Comparison of ENCODE assay signal across 27 cellular contexts in the genomic region with DNA sequence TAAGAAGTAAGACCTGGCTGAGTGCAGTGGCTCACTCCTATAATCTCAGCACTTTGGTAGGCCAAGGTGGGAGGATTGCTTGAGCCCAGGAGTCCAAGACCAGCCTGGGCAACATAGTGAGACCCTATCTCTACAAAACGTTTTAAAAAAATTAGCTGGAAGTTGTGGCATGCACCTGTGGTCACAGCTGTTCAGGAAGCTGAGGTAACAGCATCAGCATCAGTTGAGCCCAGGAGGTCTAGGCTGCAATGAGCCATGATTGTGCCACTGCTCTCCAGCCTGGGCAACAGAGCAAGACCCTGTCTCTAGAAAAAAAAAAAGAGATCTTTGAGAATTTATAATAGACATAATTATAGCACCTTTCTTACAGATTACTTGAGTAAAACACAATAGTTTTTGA.
"Had no signal": no experiment of that assay in that cellular context is flagged by ENCODE, and none has a peak within 500 bp of the region (broad histone marks: within the 10 kb centered on the region; RNA-seq: fewer than 3 reads in every experiment).

No MANE protein-coding gene starts in this region.

- H3K9me3 Mint-ChIP-seq: nephron; neural progenitor cell; stimulated activated effector memory CD8-positive, alpha-beta T cell treated with anti-CD3 and anti-CD28 coated beads, Interleukin-12 subunit alpha, Interleukin-12 subunit beta, amount 100 ng/mL, for 72 hours; stimulated activated naive B cell treated with anti-CD40 and anti-IgM and Interleukin-4, amounts not matched to agents 10 μg/mL and 1 μg/mL and 100 μg/mL, for 72 hours; stimulated activated naive CD8-positive, alpha-beta T cell treated with anti-CD3 and anti-CD28 coated beads, Interleukin-15, Interleukin-2, amounts not matched to agents 100 ng/mL and 50 ng/mL, for 24 hours had no signal

- H3K27ac Mint-ChIP-seq: nephron; neural progenitor cell; progenitor cell of endocrine pancreas; stimulated activated effector memory CD8-positive, alpha-beta T cell treated with anti-CD3 and anti-CD28 coated beads, Interleukin-12 subunit alpha, Interleukin-12 subunit beta, amount 100 ng/mL, for 72 hours; stimulated activated naive B cell treated with anti-CD40 and anti-IgM and Interleukin-4, amounts not matched to agents 10 μg/mL and 1 μg/mL and 100 μg/mL, for 72 hours; stimulated activated naive CD8-positive, alpha-beta T cell treated with anti-CD3 and anti-CD28 coated beads, Interleukin-15, Interleukin-2, amounts not matched to agents 100 ng/mL and 50 ng/mL, for 24 hours had no signal

- H3K9ac ChIP-seq: neural progenitor cell, parathyroid adenoma had no signal

- H3K9me3 ChIP-seq: ovary, psoas muscle, right lobe of liver, sigmoid colon, stomach, thoracic aorta, thyroid gland, tibial nerve, upper lobe of left lung, vagina had no signal

- H3K4me1 Mint-ChIP-seq: nephron; neural progenitor cell; stimulated activated effector memory CD8-positive, alpha-beta T cell treated with anti-CD3 and anti-CD28 coated beads, Interleukin-12 subunit alpha, Interleukin-12 subunit beta, amount 100 ng/mL, for 72 hours; stimulated activated naive B cell treated with anti-CD40 and anti-IgM and Interleukin-4, amounts not matched to agents 10 μg/mL and 1 μg/mL and 100 μg/mL, for 72 hours had no signal

- H2AFZ ChIP-seq: neural progenitor cell, parathyroid adenoma had no signal

- H3K4me3 ChIP-seq: neural progenitor cell, ovary, psoas muscle, right lobe of liver, sigmoid colon, stomach, thoracic aorta, thyroid gland, tibial nerve, upper lobe of left lung, vagina had no signal

- H3K27me3 ChIP-seq: neural progenitor cell, ovary, right lobe of liver, sigmoid colon, stomach, thyroid gland, tibial nerve, upper lobe of left lung, vagina had no signal

- DNase-seq: occipital lobe; ovary; posterior cingulate gyrus; psoas muscle; right cardiac atrium; right lobe of liver; sigmoid colon; small intestine; stimulated activated CD4-positive, alpha-beta T cell treated with anti-CD3 and anti-CD28 coated beads, Interleukin-15, amount 100 ng/mL, for 24 hours; stimulated activated CD4-positive, alpha-beta T cell treated with anti-CD3 and anti-CD28 coated beads, Interleukin-2, amount 100 ng/mL, for 24 hours; stimulated activated CD4-positive, alpha-beta T cell treated with anti-CD3 and anti-CD28 coated beads, Interleukin-2, amount 100 ng/mL, for 48 hours; stimulated activated CD4-positive, alpha-beta T cell treated with anti-CD3 and anti-CD28 coated beads, Interleukin-4, amount 100 ng/mL, for 24 hours; stimulated activated naive B cell treated with anti-CD40 and anti-IgM and Interleukin-4, amounts not matched to agents 10 μg/mL and 1 μg/mL and 100 μg/mL, for 72 hours; stimulated activated naive CD4-positive, alpha-beta T cell treated with Interleukin-2 at 50 U/mL for 16 hours; stomach; thyroid gland; trophoblast cell; upper lobe of left lung had no signal

- H3K4me2 ChIP-seq: neural progenitor cell had no signal

- H3K4me1 ChIP-seq: neural progenitor cell, parathyroid adenoma, psoas muscle, right lobe of liver, sigmoid colon, stomach, thyroid gland, tibial nerve, upper lobe of left lung, vagina had no signal

- H3K79me2 ChIP-seq: parathyroid adenoma had no signal

- H3K4me3 Mint-ChIP-seq: nephron; neural progenitor cell; stimulated activated effector memory CD8-positive, alpha-beta T cell treated with anti-CD3 and anti-CD28 coated beads, Interleukin-12 subunit alpha, Interleukin-12 subunit beta, amount 100 ng/mL, for 72 hours; stimulated activated naive B cell treated with anti-CD40 and anti-IgM and Interleukin-4, amounts not matched to agents 10 μg/mL and 1 μg/mL and 100 μg/mL, for 72 hours; stimulated activated naive CD8-positive, alpha-beta T cell treated with anti-CD3 and anti-CD28 coated beads, Interleukin-15, Interleukin-2, amounts not matched to agents 100 ng/mL and 50 ng/mL, for 24 hours had no signal

- H3K36me3 ChIP-seq: ovary had no signal

- H3K27ac ChIP-seq: neural progenitor cell, ovary, parathyroid adenoma, psoas muscle, right lobe of liver, sigmoid colon, stomach, thoracic aorta, thyroid gland, tibial nerve, upper lobe of left lung, vagina had no signal

- H3K27me3 Mint-ChIP-seq: progenitor cell of endocrine pancreas; stimulated activated naive B cell treated with anti-CD40 and anti-IgM and Interleukin-4, amounts not matched to agents 10 μg/mL and 1 μg/mL and 100 μg/mL, for 72 hours; stimulated activated naive CD8-positive, alpha-beta T cell treated with anti-CD3 and anti-CD28 coated beads, Interleukin-15, Interleukin-2, amounts not matched to agents 100 ng/mL and 50 ng/mL, for 24 hours had no signal

- ATAC-seq: psoas muscle; right cardiac atrium; right lobe of liver; stimulated activated effector memory CD8-positive, alpha-beta T cell treated with anti-CD3 and anti-CD28 coated beads, Interleukin-12 subunit alpha, Interleukin-12 subunit beta, amount 100 ng/mL, for 72 hours; stimulated activated naive B cell treated with anti-CD40 and anti-IgM and Interleukin-4, amounts not matched to agents 10 μg/mL and 1 μg/mL and 100 μg/mL, for 72 hours had no signal
